In the genomic region with DNA sequence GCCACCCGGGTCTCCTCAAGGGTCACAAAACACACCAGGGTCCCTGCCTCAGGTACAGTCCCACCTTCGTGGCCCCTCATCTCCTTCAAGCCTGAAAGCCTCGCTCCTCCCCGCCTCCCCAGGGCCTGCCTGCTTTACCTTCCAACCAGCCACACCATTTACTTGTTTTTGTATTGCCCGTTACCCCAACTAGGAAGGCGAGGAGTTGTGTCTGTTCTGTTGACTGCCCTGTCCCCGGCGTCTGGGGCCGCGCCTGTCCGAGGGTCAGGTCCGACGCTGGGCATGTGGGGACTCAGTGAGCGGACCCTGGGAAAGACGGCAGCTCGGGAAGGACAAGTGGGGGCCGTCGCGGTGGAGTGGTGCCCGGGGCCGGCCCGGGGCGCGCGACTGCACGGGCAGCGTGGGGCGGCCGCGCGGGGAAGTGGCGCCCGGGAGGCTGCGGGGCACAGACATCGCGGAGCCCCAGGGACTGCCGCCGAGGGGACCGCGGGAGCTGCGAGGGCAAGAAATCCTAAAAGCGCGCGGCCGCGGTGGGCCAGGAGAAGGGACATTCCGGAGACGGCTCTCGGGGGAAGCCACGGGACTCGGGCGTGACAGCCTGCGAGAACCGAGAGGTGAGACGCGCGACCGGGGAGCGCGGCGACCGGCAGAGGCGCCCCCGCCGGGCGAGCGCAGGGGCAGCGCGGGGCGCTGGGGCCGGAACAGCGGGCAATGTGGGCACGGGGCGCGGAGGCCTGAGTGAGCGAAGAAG, we compare ENCODE assay signal across 2 cellular contexts.
TF ChIP-seq lines count a peak whose summit lies in the region.

No MANE protein-coding gene starts in this region.

TF ChIP-seq in WTC11, 78 proteins besides CTCF, POLR2A, EP300 and RAD21 (continued from another document):
- no peak for TF ChIP-seq PREB (CRISPR knock-in tag; IDR thresholded peaks at IDR 0.05; ENCODE audit: borderline replicate concordance)
- no peak for TF ChIP-seq NR3C1 (CRISPR knock-in tag; conservative IDR thresholded peaks at IDR 0.05; ENCODE audit: low read depth)
- TF ChIP-seq, protein P1, sequence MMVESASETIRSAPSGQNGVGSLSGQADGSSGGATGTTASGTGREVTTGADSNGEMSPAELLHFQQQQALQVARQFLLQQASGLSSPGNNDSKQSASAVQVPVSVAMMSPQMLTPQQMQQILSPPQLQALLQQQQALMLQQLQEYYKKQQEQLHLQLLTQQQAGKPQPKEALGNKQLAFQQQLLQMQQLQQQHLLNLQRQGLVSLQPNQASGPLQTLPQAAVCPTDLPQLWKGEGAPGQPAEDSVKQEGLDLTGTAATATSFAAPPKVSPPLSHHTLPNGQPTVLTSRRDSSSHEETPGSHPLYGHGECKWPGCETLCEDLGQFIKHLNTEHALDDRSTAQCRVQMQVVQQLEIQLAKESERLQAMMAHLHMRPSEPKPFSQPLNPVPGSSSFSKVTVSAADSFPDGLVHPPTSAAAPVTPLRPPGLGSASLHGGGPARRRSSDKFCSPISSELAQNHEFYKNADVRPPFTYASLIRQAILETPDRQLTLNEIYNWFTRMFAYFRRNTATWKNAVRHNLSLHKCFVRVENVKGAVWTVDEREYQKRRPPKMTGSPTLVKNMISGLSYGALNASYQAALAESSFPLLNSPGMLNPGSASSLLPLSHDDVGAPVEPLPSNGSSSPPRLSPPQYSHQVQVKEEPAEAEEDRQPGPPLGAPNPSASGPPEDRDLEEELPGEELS (CRISPR knock-in tag; IDR thresholded peaks at IDR 0.05), result no peak
- TF ChIP-seq RORB (CRISPR knock-in tag; IDR thresholded peaks at IDR 0.05), result no peak
- TF ChIP-seq, protein P2, sequence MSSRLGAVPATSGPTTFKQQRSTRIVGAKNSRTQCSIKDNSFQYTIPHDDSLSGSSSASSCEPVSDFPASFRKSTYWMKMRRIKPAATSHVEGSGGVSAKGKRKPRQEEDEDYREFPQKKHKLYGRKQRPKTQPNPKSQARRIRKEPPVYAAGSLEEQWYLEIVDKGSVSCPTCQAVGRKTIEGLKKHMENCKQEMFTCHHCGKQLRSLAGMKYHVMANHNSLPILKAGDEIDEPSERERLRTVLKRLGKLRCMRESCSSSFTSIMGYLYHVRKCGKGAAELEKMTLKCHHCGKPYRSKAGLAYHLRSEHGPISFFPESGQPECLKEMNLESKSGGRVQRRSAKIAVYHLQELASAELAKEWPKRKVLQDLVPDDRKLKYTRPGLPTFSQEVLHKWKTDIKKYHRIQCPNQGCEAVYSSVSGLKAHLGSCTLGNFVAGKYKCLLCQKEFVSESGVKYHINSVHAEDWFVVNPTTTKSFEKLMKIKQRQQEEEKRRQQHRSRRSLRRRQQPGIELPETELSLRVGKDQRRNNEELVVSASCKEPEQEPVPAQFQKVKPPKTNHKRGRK (CRISPR knock-in tag; IDR thresholded peaks at IDR 0.05; ENCODE audit: borderline replicate concordance), result no peak
- TF ChIP-seq OVOL2 (CRISPR knock-in tag; IDR thresholded peaks at IDR 0.05; ENCODE audit: borderline replicate concordance), result no peak

TF ChIP-seq in H1, 55 proteins besides CTCF, POLR2A, EP300 and RAD21 (continued from another document):
- TF ChIP-seq EZH2 (IDR thresholded peaks at IDR 0.05; ENCODE audit: low read depth, low read length, severe bottlenecking), result peak; percentile 57
- no peak for TF ChIP-seq JUND (IDR thresholded peaks at IDR 0.05; ENCODE audit: low read length)
- TF ChIP-seq BACH1 (IDR thresholded peaks at IDR 0.05; ENCODE audit: low read length), result 0 out of 2 replicates have a peak, but pooled peaks have one; percentile 20
- no peak for TF ChIP-seq SIX5 (IDR thresholded peaks at IDR 0.05; ENCODE audit: low read depth, low read length)
- no peak for TF ChIP-seq KDM1A (IDR thresholded peaks at IDR 0.05; ENCODE audit: borderline replicate concordance, low read length)
- TF ChIP-seq RXRA (IDR thresholded peaks at IDR 0.05; ENCODE audit: insufficient read depth, low read depth, low read length), result no peak
- TF ChIP-seq CREB1 (IDR thresholded peaks at IDR 0.05), result no peak
- no peak for TF ChIP-seq TCF12 (IDR thresholded peaks at IDR 0.05; ENCODE audit: low read depth, low read length)
